ENCODE assay signal across 8 cellular contexts in genomic region chr5:38441730-38442573, GRCh38.
DNase-seq lines count a peak whose midpoint lies in the region; ATAC-seq, FAIRE-seq and TF ChIP-seq lines count a peak whose summit lies in the region.

No MANE protein-coding gene starts in this region.

- BruUV-seq in IMR-90 (replicated peaks; lab: Mats Ljungman, UMichigan) = no TSS peak
- BruUV-seq in endothelial cell of umbilical vein (replicated peaks; lab: Mats Ljungman, UMichigan) = no TSS peak

- no peak overlapping the region for H3K23ac ChIP-seq in IMR-90 (ENCODE audit: low read depth, low read length)

- H3K56ac ChIP-seq in IMR-90 (ENCODE audit: extremely low read depth, insufficient read depth, low read length) = no peak overlapping the region

- POLR2A ChIA-PET in IMR-90 (lab: Charles Lee; ENCODE audit: unreplicated experiment) (interaction anchor here (1.1 kb wide), 2 partner anchors 365 to 368 kb away, joined by 3 to 4 read pairs; no protein-coding TSS in a partner anchor), endothelial cell of umbilical vein (lab: Charles Lee) (interaction anchor here (1.0 to 1.3 kb wide), 3 partner anchors 22 to 210 kb away, joined by 3 to 5 read pairs (median 3); no protein-coding TSS in a partner anchor)

- H2BK120ac ChIP-seq in IMR-90 (ENCODE audit: low read depth, low read length) = no peak overlapping the region

- H2BK20ac ChIP-seq in IMR-90 (ENCODE audit: low read depth, low read length) = no peak overlapping the region

- TF ChIP-seq CTCF in IMR-90 (conservative IDR thresholded peaks at IDR 0.05; ENCODE audit: low read depth, low read length) (peak; percentile 99), endothelial cell of umbilical vein (IDR thresholded peaks at IDR 0.05; ENCODE audit: extremely low read depth in 1 of 2, insufficient read depth in 1 of 2, low read depth in 1 of 2, low read length in 2 of 2) (peak; percentile 89 to 96)

- no peak overlapping the region; the same call in 1 of the 2 replicates for H3K4ac ChIP-seq in IMR-90 (ENCODE audit: low read depth, low read length)

- H4K20me1 ChIP-seq in IMR-90 (ENCODE audit: insufficient read depth, low read length) (no peaks in the 10 kb centered on the region), endothelial cell of umbilical vein (replicated peaks; ENCODE audit: control insufficient read depth, extremely low read depth, insufficient read depth, low read length) (no peaks in the 10 kb centered on the region)

- ATAC-seq in GM21619 (IDR thresholded peaks at IDR 0.05; ENCODE audit: unreplicated experiment) = peak; percentile 100
- ATAC-seq in IMR-90 (ENCODE audit: low read depth) = peak; percentile 100

- H3K14ac ChIP-seq in IMR-90 (replicated peaks; ENCODE audit: low read depth, low read length) = no peak overlapping the region

- H2AK5ac ChIP-seq in IMR-90 (ENCODE audit: low read depth, low read length) = peak overlapping the region; percentile 65; the same call in 1 of the 2 replicates

- H3K4me3 ChIP-seq in IMR-90 (ENCODE audit: insufficient read depth, low read depth, low read length) = no peak overlapping the region
- H3K4me3 ChIP-seq in NT2/D1 (ENCODE audit: insufficient read length, low read depth) = no peak overlapping the region
- H3K4me3 ChIP-seq in endothelial cell of umbilical vein (replicated peaks in 1 of 3; ENCODE audit: insufficient read depth in 1 of 3, low read depth in 1 of 3, low read length in 3 of 3) = no peak overlapping the region

- no peak overlapping the region for H3K27ac ChIP-seq in IMR-90 (ENCODE audit: insufficient read depth, low read length)
- no peak overlapping the region for H3K27ac ChIP-seq in endothelial cell of umbilical vein (ENCODE audit: insufficient read depth, low read depth, low read length)

- H3K27me3 ChIP-seq in IMR-90 (ENCODE audit: control insufficient read depth, insufficient read depth, low read length) = peaks cover 10% of the 10 kb centered on the region
- H3K27me3 ChIP-seq in NT2/D1 (ENCODE audit: insufficient read depth, insufficient read length) = no peaks in the 10 kb centered on the region
- H3K27me3 ChIP-seq in endothelial cell of umbilical vein (ENCODE audit: control insufficient read depth in 2 of 2, insufficient read depth in 2 of 2, low read length in 2 of 2) = no peaks in the 10 kb centered on the region

- H3K36me3 ChIP-seq in IMR-90 (ENCODE audit: control insufficient read depth, insufficient read depth, low read length) = no peaks in the 10 kb centered on the region
- no peaks in the 10 kb centered on the region for H3K36me3 ChIP-seq in NT2/D1 (ENCODE audit: insufficient read depth, insufficient read length, low read length)
- no peaks in the 10 kb centered on the region for H3K36me3 ChIP-seq in endothelial cell of umbilical vein (ENCODE audit: control insufficient read depth in 2 of 2, extremely low read depth in 1 of 2, insufficient read depth in 2 of 2, low read length in 2 of 2)

- peak overlapping the region; percentile 68 for H2AFZ ChIP-seq in IMR-90 (replicated peaks; ENCODE audit: low read length, poor library complexity)
- no peak overlapping the region for H2AFZ ChIP-seq in endothelial cell of umbilical vein (ENCODE audit: low read depth, low read length)

- no peaks in the 10 kb centered on the region for H3K79me2 ChIP-seq in endothelial cell of umbilical vein (ENCODE audit: control insufficient read depth, insufficient read depth, low read length)

- no peak overlapping the region for H3K4me2 ChIP-seq in IMR-90 (ENCODE audit: low read depth, low read length)
- no peak overlapping the region for H3K4me2 ChIP-seq in endothelial cell of umbilical vein (ENCODE audit: insufficient read depth, low read length)

- H2BK5ac ChIP-seq in IMR-90 (ENCODE audit: low read depth, low read length, poor library complexity, severe bottlenecking) = no peak overlapping the region

- H3K9me3 ChIP-seq in IMR-90 (ENCODE audit: control insufficient read depth, insufficient read depth, low read length) (no peaks in the 10 kb centered on the region), NT2/D1 (ENCODE audit: insufficient read depth, low read length) (no peaks in the 10 kb centered on the region), endothelial cell of umbilical vein (replicated peaks; ENCODE audit: control insufficient read depth, insufficient read depth, low read length) (no peaks in the 10 kb centered on the region)

- no peak overlapping the region for H4K91ac ChIP-seq in IMR-90 (ENCODE audit: insufficient read depth, low read depth, low read length)

- CTCF ChIA-PET in IMR-90 (lab: Yijun Ruan, JAX) (interaction anchor here (0.5 to 2.1 kb wide), 46 partner anchors 8 to 501 kb away, joined by 3 to 71 read pairs (median 4); no protein-coding TSS in a partner anchor), endothelial cell of umbilical vein (lab: Charles Lee) (interaction anchor here (0.5 to 7.4 kb wide), 104 partner anchors 9 to 639 kb away, joined by 3 to 501 read pairs (median 7); partner anchors contain the start of gene LIFR)

- TF ChIP-seq POLR2A in IMR-90 (IDR thresholded peaks at IDR 0.05; ENCODE audit: low read depth, low read length) (peak; percentile 58), endothelial cell of umbilical vein (IDR thresholded peaks at IDR 0.05; ENCODE audit: low read depth, low read length) (no peak)

- H3K4me1 ChIP-seq in IMR-90 (ENCODE audit: control insufficient read depth, insufficient read depth, low read length) (peaks cover 1% of the 10 kb centered on the region; the same call in 1 of the 2 replicates), NT2/D1 (ENCODE audit: insufficient read depth, insufficient read length) (no peaks in the 10 kb centered on the region), endothelial cell of umbilical vein (ENCODE audit: control insufficient read depth, extremely low read depth, insufficient read depth, low read length) (no peaks in the 10 kb centered on the region)

- intact Hi-C loops in IMR-90 (cut with micrococcal nuclease) (loop anchor here (1.0 to 5.0 kb wide), 4 partner anchors 109 to 480 kb away; no protein-coding TSS in a partner anchor), endothelial cell of umbilical vein (cut with micrococcal nuclease) (loop anchor here (1.0 to 2.0 kb wide), 7 partner anchors 21 to 481 kb away; no protein-coding TSS in a partner anchor)

- peak; percentile 94 for FAIRE-seq in endothelial cell of umbilical vein (lab: Jason Lieb, UNC)

- no peak overlapping the region for H2BK15ac ChIP-seq in IMR-90 (ENCODE audit: low read depth, low read length)

- 17 to 100% methylated on average over 1 of the region's 7 CpGs for WGBS in IMR-90 (ENCODE audit: extremely low coverage in 2 of 2, insufficient read length in 1 of 2), 2 experiments

- dilution Hi-C loops in IMR-90 (cut with HindIII; ENCODE audit: low sequenced_read_pairs, unreplicated experiment) (no loop called here), endothelial cell of umbilical vein (cut with MboI; ENCODE audit: extremely low pct_ligation_motif_present, low sequenced_read_pairs) (loop anchor here (25.0 kb wide), 1 partner anchor 370 kb away; no protein-coding TSS in a partner anchor)

- H4K5ac ChIP-seq in IMR-90 (ENCODE audit: low read depth, low read length) = no peak overlapping the region

- TF ChIP-seq RAD21 in IMR-90 (IDR thresholded peaks at IDR 0.05; ENCODE audit: low read length) = peak; percentile 100

- H3K79me1 ChIP-seq in IMR-90 (ENCODE audit: low read depth in 1 of 2, low read length in 2 of 2) = no peaks in the 10 kb centered on the region

- H4K8ac ChIP-seq in IMR-90 (ENCODE audit: low read depth in 2 of 2, low read length in 2 of 2) = 0 out of 4 replicates have a peak overlapping the region, but pooled peaks of 1 of the 2 experiments have one; percentile 56

- H2AK9ac ChIP-seq in IMR-90 (replicated peaks; ENCODE audit: low read depth, low read length, poor library complexity) = no peak overlapping the region

- no peak overlapping the region for H3K18ac ChIP-seq in IMR-90 (ENCODE audit: low read depth, low read length)

- H3K9me1 ChIP-seq in IMR-90 (ENCODE audit: insufficient read depth, low read length) (no peaks in the 10 kb centered on the region), endothelial cell of umbilical vein (replicated peaks; ENCODE audit: control insufficient read depth, extremely low read depth, insufficient read depth, low read length) (no peaks in the 10 kb centered on the region)

- in situ Hi-C loops in IMR-90 (cut with MboI; ENCODE audit: low sequenced_read_pairs) = no loop called here

- DNase-seq in DMS53 treated with DMSO at 0.1 percent for 48 hours (lab: John Stamatoyannopoulos, UW; ENCODE audit: unreplicated experiment) (peak; percentile 78), IMR-90 (peak; percentile 91), NT2/D1 (ENCODE audit: low read depth, low spot score) (peak; percentile 82), endothelial cell of umbilical vein (ENCODE audit: low read depth, low spot score) (peak; percentile 89), mucosa of gallbladder (ENCODE audit: low spot score) (peak; percentile 90)
- peak; percentile 48 to 62 (median 49) for DNase-seq in activated CD8-positive, alpha-beta memory T cell treated with anti-CD3 and anti-CD28 coated beads for 48 hours (ENCODE audit: low read depth in 2 of 3, low spot score in 2 of 3)
- DNase-seq in stimulated activated CD8-positive, alpha-beta memory T cell treated with anti-CD3 and anti-CD28 coated beads, Interleukin-7, amount 100 ng/mL, for 1 hour (ENCODE audit: low read depth in 2 of 2) = peak; percentile 30 to 71

- no peak overlapping the region for H3K9ac ChIP-seq in IMR-90 (ENCODE audit: low read depth, low read length)
- no peak overlapping the region for H3K9ac ChIP-seq in NT2/D1 (ENCODE audit: insufficient read length, low read depth)
- no peak overlapping the region for H3K9ac ChIP-seq in endothelial cell of umbilical vein (replicated peaks; ENCODE audit: extremely low read depth, insufficient read depth, low read length)

TF ChIP-seq in IMR-90, 13 proteins besides CTCF, POLR2A, EP300 and RAD21:
- TF ChIP-seq MAZ (IDR thresholded peaks at IDR 0.05; ENCODE audit: borderline replicate concordance, low read depth, low read length) (0 out of 2 replicates have a peak, but pooled peaks have one; percentile 20), FOS (IDR thresholded peaks at IDR 0.05; ENCODE audit: low read depth, low read length) (no peak), SMC3 (IDR thresholded peaks at IDR 0.05; ENCODE audit: low read depth, low read length) (peak; percentile 100)

TF ChIP-seq in endothelial cell of umbilical vein, 7 proteins besides CTCF, POLR2A, EP300 and RAD21:
- TF ChIP-seq GATA2 (IDR thresholded peaks at IDR 0.05; ENCODE audit: insufficient read depth, insufficient read length, low read depth, low read length) = peak; percentile 14
- TF ChIP-seq MAX (IDR thresholded peaks at IDR 0.05; ENCODE audit: insufficient read depth, insufficient read length) = no peak
- no peak for TF ChIP-seq MYC (IDR thresholded peaks at IDR 0.05; ENCODE audit: low read depth, low read length)
